ENCODE assay signal across 1 cellular context in the genomic region with DNA sequence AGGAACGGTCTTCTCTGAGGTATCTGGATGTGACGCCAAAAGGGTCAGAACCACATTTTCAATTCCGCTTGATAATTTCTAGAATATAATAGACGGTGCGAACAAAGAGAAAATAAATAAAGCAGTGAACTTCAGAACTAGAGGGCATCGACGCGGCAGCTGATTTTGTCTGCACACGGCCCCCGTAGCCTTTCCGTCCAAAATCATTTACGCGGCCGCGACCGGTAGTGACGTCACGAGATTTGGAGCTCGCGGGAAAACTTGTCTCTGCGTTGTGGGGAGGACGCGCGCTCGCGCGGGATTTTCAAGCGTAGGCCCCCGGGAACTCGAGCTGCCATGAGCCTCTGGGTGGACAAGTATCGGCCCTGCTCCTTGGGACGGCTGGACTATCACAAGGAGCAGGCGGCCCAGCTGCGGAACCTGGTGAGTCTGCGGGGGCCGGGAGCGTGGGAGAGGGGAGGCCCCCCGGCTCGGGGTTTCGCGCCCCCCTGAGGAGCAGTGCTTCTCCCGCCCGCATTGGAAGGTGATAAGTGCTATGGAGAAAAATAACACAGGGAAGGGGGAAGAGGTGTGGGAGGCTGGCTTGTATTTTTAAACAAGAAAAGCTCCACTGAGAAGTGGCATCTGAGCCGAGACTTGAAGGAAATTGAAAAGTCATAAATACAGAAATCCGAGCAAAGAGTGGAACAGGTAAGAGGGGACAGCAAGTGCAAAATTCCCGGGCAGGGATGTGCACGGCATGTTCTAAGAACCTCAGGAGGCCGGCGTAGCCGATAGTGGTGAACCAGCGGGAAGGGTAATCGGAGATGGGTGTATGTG.
A peak's percentile ranks its signal among the peaks of the same experiment; 100 is the strongest.
TF ChIP-seq lines count a peak whose summit lies in the region.

A gene with protein sequence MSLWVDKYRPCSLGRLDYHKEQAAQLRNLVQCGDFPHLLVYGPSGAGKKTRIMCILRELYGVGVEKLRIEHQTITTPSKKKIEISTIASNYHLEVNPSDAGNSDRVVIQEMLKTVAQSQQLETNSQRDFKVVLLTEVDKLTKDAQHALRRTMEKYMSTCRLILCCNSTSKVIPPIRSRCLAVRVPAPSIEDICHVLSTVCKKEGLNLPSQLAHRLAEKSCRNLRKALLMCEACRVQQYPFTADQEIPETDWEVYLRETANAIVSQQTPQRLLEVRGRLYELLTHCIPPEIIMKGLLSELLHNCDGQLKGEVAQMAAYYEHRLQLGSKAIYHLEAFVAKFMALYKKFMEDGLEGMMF (plus strand): TSS at position 307 of the 819 bp plus-strand sequence. CDS start 30 bp downstream, at position 337.

TF ChIP-seq in HEK293, 187 proteins besides CTCF, POLR2A, EP300 and RAD21 (continued from another document):
- no peak for TF ChIP-seq ZNF157 (tag by site-specific recombination; IDR thresholded peaks at IDR 0.05)
- TF ChIP-seq ZNF548 (tag by site-specific recombination; IDR thresholded peaks at IDR 0.05), result no peak
- peak; percentile 27; the same call in 1 of the 2 replicates for TF ChIP-seq TSHZ1 (tag by site-specific recombination; IDR thresholded peaks at IDR 0.05; ENCODE audit: borderline replicate concordance)
- no peak for TF ChIP-seq ZNF654 (tag by site-specific recombination; IDR thresholded peaks at IDR 0.05; ENCODE audit: low read depth)
- TF ChIP-seq ZNF600 (tag by site-specific recombination; IDR thresholded peaks at IDR 0.05), result peak; percentile 87
- no peak for TF ChIP-seq ZNF362 (tag by site-specific recombination; IDR thresholded peaks at IDR 0.05)
- peak; percentile 91 for TF ChIP-seq ZBTB26 (tag by site-specific recombination; optimal IDR thresholded peaks at IDR 0.05)
- TF ChIP-seq ZNF266 (tag by site-specific recombination; IDR thresholded peaks at IDR 0.05; ENCODE audit: low read depth), result no peak
- 0 out of 2 replicates have a peak, but pooled peaks have one; percentile 15 for TF ChIP-seq ZNF585B (tag by site-specific recombination; IDR thresholded peaks at IDR 0.05)
- TF ChIP-seq ZNF658 (tag by site-specific recombination; IDR thresholded peaks at IDR 0.05), result no peak
- peak; percentile 83 for TF ChIP-seq ZNF24 (tag by site-specific recombination; IDR thresholded peaks at IDR 0.05)
- TF ChIP-seq KLF16 (tag by site-specific recombination; IDR thresholded peaks at IDR 0.05), result 0 out of 2 replicates have a peak, but pooled peaks have one; percentile 41
- no peak for TF ChIP-seq ZNF132 (tag by site-specific recombination; IDR thresholded peaks at IDR 0.05; ENCODE audit: borderline replicate concordance)
- no peak for TF ChIP-seq ZNF768 (tag by site-specific recombination; IDR thresholded peaks at IDR 0.05)
- 0 out of 2 replicates have a peak, but pooled peaks have one; percentile 22 for TF ChIP-seq REST (tag by site-specific recombination; IDR thresholded peaks at IDR 0.05)
- TF ChIP-seq TCF7L2 (IDR thresholded peaks at IDR 0.05; ENCODE audit: borderline replicate concordance, low read depth, low read length), result no peak
- TF ChIP-seq PBX3 (CRISPR knock-in tag; IDR thresholded peaks at IDR 0.05), result 0 out of 2 replicates have a peak, but pooled peaks have one; percentile 29
- TF ChIP-seq ZNF202 (tag by site-specific recombination; IDR thresholded peaks at IDR 0.05; ENCODE audit: borderline replicate concordance), result no peak
- no peak for TF ChIP-seq ZNF175 (tag by site-specific recombination; IDR thresholded peaks at IDR 0.05)
- no peak for TF ChIP-seq ZNF626 (tag by site-specific recombination; IDR thresholded peaks at IDR 0.05)
- no peak for TF ChIP-seq YY2 (tag by site-specific recombination; IDR thresholded peaks at IDR 0.05)
- TF ChIP-seq ZNF140 (tag by site-specific recombination; IDR thresholded peaks at IDR 0.05), result no peak
- no peak for TF ChIP-seq ZNF473 (tag by site-specific recombination; IDR thresholded peaks at IDR 0.05)
- TF ChIP-seq HOXD13 (CRISPR knock-in tag; IDR thresholded peaks at IDR 0.05; ENCODE audit: borderline replicate concordance), result no peak
- TF ChIP-seq WT1 (tag by site-specific recombination; IDR thresholded peaks at IDR 0.05), result peak; percentile 74
- TF ChIP-seq ZNF169 (tag by site-specific recombination; IDR thresholded peaks at IDR 0.05), result no peak
